20 cellular contexts compared by ENCODE assay signal in the genomic region with DNA sequence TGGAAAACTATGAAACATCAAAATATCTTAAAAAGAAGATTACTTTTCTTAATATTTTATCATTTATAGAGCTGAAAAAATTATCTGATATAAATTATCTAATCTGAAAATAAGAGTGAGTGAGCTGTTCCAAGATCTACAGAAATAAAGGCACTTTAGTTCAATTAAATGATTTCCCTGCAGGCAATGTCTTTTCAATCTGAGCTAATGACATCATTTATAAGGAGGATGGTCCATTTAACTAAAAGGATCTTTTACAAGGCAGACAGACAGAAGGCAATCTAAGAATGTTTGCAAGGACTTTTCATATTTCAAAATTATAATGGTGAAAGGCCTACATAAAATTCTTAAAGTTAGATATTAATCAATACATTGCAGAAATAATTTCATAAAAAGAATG.
DNase-seq lines count a peak whose midpoint lies in the region; ATAC-seq, FAIRE-seq and TF ChIP-seq lines count a peak whose summit lies in the region.
"Had no signal": no experiment of that assay in that cellular context is flagged by ENCODE, and none has a peak within 500 bp of the region (broad histone marks: within the 10 kb centered on the region; RNA-seq: fewer than 3 reads in every experiment).

No MANE protein-coding gene starts in this region.

- H3K4me3 ChIP-seq in SK-N-SH (ENCODE audit: low read depth in 2 of 2, low read length in 1 of 2) = no peak overlapping the region
- H3K4me3 ChIP-seq in HEK293 (ENCODE audit: low read depth, low read length) = no peak overlapping the region
- no peak overlapping the region for H3K4me3 ChIP-seq in small intestine (ENCODE audit: low read depth in 1 of 2, low read length in 2 of 2)
- H3K4me3 ChIP-seq in sigmoid colon = no peak overlapping the region
- H3K4me3 ChIP-seq: BLaER1 treated with 17β-estradiol and CSF1 and Interleukin-3, amounts not matched to agents 10 nM and 100 nM had no signal

- FAIRE-seq in colon (lab: Jason Lieb, UNC) (peak; percentile 31), small intestine (lab: Jason Lieb, UNC) (peak; percentile 36)
- FAIRE-seq: D721Med had no signal

- H3K79me2 ChIP-seq in SK-N-SH (ENCODE audit: insufficient read depth) = no peaks in the 10 kb centered on the region

- H4K20me1 ChIP-seq in SK-N-SH (ENCODE audit: insufficient read depth) = no peaks in the 10 kb centered on the region
- H4K20me1 ChIP-seq: BLaER1 treated with 17β-estradiol and CSF1 and Interleukin-3, amounts not matched to agents 10 nM and 100 nM had no signal

- CTCF ChIA-PET in SK-N-SH (lab: Yijun Ruan, JAX) = interaction anchor here (0.5 to 2.7 kb wide), 3 partner anchors 12 to 334 kb away, joined by 3 to 12 read pairs (median 3); no protein-coding TSS in a partner anchor
- CTCF ChIA-PET in HEK293 (lab: Yijun Ruan, JAX) = interaction anchor here (0.6 to 0.9 kb wide), 2 partner anchors 111 to 616 kb away, joined by 3 to 4 read pairs; no protein-coding TSS in a partner anchor

- in situ Hi-C loops in ACHN (cut with HindIII; ENCODE audit: low pct_ligation_motif_present, low pct_unique_long_range_greater_than_20kb, low sequenced_read_pairs) = no loop called here

- H3K36me3 ChIP-seq in SK-N-SH (replicated peaks in 1 of 2; ENCODE audit: control insufficient read depth in 1 of 2, insufficient read depth in 2 of 2, low read length in 1 of 2) = no peaks in the 10 kb centered on the region
- no peaks in the 10 kb centered on the region for H3K36me3 ChIP-seq in HEK293 (ENCODE audit: control insufficient read depth in 2 of 2, insufficient read depth in 1 of 2, low read length in 2 of 2)
- no peaks in the 10 kb centered on the region for H3K36me3 ChIP-seq in small intestine (ENCODE audit: control insufficient read depth in 2 of 2, insufficient read depth in 2 of 2, low read length in 2 of 2)
- H3K36me3 ChIP-seq in sigmoid colon = no peaks in the 10 kb centered on the region
- H3K36me3 ChIP-seq: BLaER1 treated with 17β-estradiol and CSF1 and Interleukin-3, amounts not matched to agents 10 nM and 100 nM had no signal

- TF ChIP-seq EP300 in SK-N-SH (IDR thresholded peaks at IDR 0.05; ENCODE audit: borderline replicate concordance in 1 of 2, low read depth in 1 of 2, low read length in 1 of 2) = no peak
- no peak for TF ChIP-seq EP300 in sigmoid colon (IDR thresholded peaks at IDR 0.05)

- no peaks in the 10 kb centered on the region for H3K9me2 ChIP-seq in SK-N-SH

- H3K4me2 ChIP-seq in SK-N-SH = no peak overlapping the region
- H3K4me2 ChIP-seq: BLaER1 treated with 17β-estradiol and CSF1 and Interleukin-3, amounts not matched to agents 10 nM and 100 nM; KMS-11 had no signal

- no peaks in the 10 kb centered on the region for H3K27me3 ChIP-seq in SK-N-SH (ENCODE audit: insufficient read depth)
- no peaks in the 10 kb centered on the region for H3K27me3 ChIP-seq in small intestine (ENCODE audit: control insufficient read depth in 2 of 2, insufficient read depth in 2 of 2, low read length in 2 of 2)
- no peaks in the 10 kb centered on the region for H3K27me3 ChIP-seq in sigmoid colon
- H3K27me3 ChIP-seq: BLaER1 treated with 17β-estradiol and CSF1 and Interleukin-3, amounts not matched to agents 10 nM and 100 nM had no signal

- intact Hi-C loops in sigmoid colon (cut with DNase I) = no loop called here

- H3K27ac ChIP-seq in SK-N-SH (ENCODE audit: low read depth in 2 of 2, low read length in 1 of 2) (no peak overlapping the region), HEK293 (ENCODE audit: extremely low read depth, low read depth, low read length) (no peak overlapping the region), small intestine (ENCODE audit: low read depth in 1 of 2, low read length in 1 of 2) (no peak overlapping the region), sigmoid colon (no peak overlapping the region)
- H3K27ac ChIP-seq: BLaER1 treated with 17β-estradiol and CSF1 and Interleukin-3, amounts not matched to agents 10 nM and 100 nM; HL-60; KMS-11 had no signal

- DNase-seq in SK-N-SH = no peak
- no peak for DNase-seq in small intestine
- no peak for DNase-seq in ACHN
- DNase-seq in sigmoid colon = no peak
- DNase-seq in activated CD8-positive, alpha-beta memory T cell treated with anti-CD3 and anti-CD28 coated beads for 24 hours = no peak
- DNase-seq: Caco-2; CD8-positive, alpha-beta memory T cell; DMS153; DMS79; GF-D8; GOT3; H7 had no signal

- POLR2A ChIA-PET in SK-N-SH (lab: Yijun Ruan, JAX) = no interaction called here
- POLR2A ChIA-PET in HEK293 (lab: Yijun Ruan, JAX) = no interaction called here

- TF ChIP-seq CTCF in SK-N-SH (IDR thresholded peaks at IDR 0.05) = no peak
- no peak for TF ChIP-seq CTCF in HEK293 (tag by site-specific recombination; IDR thresholded peaks at IDR 0.05)
- no peak for TF ChIP-seq CTCF in sigmoid colon (IDR thresholded peaks at IDR 0.05)

- no peaks in the 10 kb centered on the region for H3F3A ChIP-seq in SK-N-SH (replicated peaks; ENCODE audit: insufficient read depth)

- TF ChIP-seq POLR2A in sigmoid colon (IDR thresholded peaks at IDR 0.05) = no peak

- H3K9me3 ChIP-seq in SK-N-SH (no peaks in the 10 kb centered on the region), HEK293 (ENCODE audit: control insufficient read depth, insufficient read depth, low read depth, low read length) (no peaks in the 10 kb centered on the region), small intestine (ENCODE audit: control insufficient read depth, low read depth) (no peaks in the 10 kb centered on the region), sigmoid colon (no peaks in the 10 kb centered on the region)
- H3K9me3 ChIP-seq: BLaER1 treated with 17β-estradiol and CSF1 and Interleukin-3, amounts not matched to agents 10 nM and 100 nM; Caco-2 had no signal

- no peak overlapping the region for H2AFZ ChIP-seq in SK-N-SH (ENCODE audit: low read depth)

- peaks cover 0 to 3% of the 10 kb centered on the region in 2 experiments; a peak in 2 of 4 replicates for H3K4me1 ChIP-seq in SK-N-SH (ENCODE audit: control insufficient read depth in 1 of 2, insufficient read depth in 2 of 2, low read depth in 1 of 2, low read length in 1 of 2)
- H3K4me1 ChIP-seq in HEK293 (ENCODE audit: control insufficient read depth, insufficient read depth, low read length) = peaks cover 15% of the 10 kb centered on the region
- no peaks in the 10 kb centered on the region for H3K4me1 ChIP-seq in small intestine (ENCODE audit: control insufficient read depth in 2 of 2, insufficient read depth in 1 of 2, low read depth in 1 of 2, low read length in 1 of 2)
- no peaks in the 10 kb centered on the region for H3K4me1 ChIP-seq in sigmoid colon
- H3K4me1 ChIP-seq: BLaER1 treated with 17β-estradiol and CSF1 and Interleukin-3, amounts not matched to agents 10 nM and 100 nM; Caco-2 had no signal

- TF ChIP-seq RAD21 in SK-N-SH (IDR thresholded peaks at IDR 0.05; ENCODE audit: low read length) = no peak

- no peak for ATAC-seq in SK-N-SH treated with all-trans-retinoic acid at 6 μM for 48 hours
- ATAC-seq: HCT116 had no signal

- no peak overlapping the region for H3K9ac ChIP-seq in SK-N-SH
- H3K9ac ChIP-seq: BLaER1 treated with 17β-estradiol and CSF1 and Interleukin-3, amounts not matched to agents 10 nM and 100 nM; KMS-11 had no signal

TF ChIP-seq in SK-N-SH treated with all-trans-retinoic acid at 6 μM for 48 hours, 23 proteins besides CTCF, POLR2A, EP300 and RAD21 (continues in another document):
- TF ChIP-seq ISL1 (CRISPR knock-in tag; IDR thresholded peaks at IDR 0.05) = peak; percentile 50
- 0 out of 2 replicates have a peak, but pooled peaks have one; percentile 14 for TF ChIP-seq CREB5 (CRISPR knock-in tag; IDR thresholded peaks at IDR 0.05; ENCODE audit: low read depth)
- TF ChIP-seq SNAI2 (CRISPR knock-in tag; IDR thresholded peaks at IDR 0.05) = no peak

TF ChIP-seq in SK-N-SH, 30 proteins besides CTCF, POLR2A, EP300 and RAD21 (continues in another document):
- no peak for TF ChIP-seq RXRA (IDR thresholded peaks at IDR 0.05; ENCODE audit: borderline replicate concordance, low read depth)
- no peak for TF ChIP-seq MXI1 (IDR thresholded peaks at IDR 0.05; ENCODE audit: low read depth, low read length)
- no peak for TF ChIP-seq EZH2phosphoT487 (IDR thresholded peaks at IDR 0.05; ENCODE audit: borderline replicate concordance, low read depth)
- no peak for TF ChIP-seq SIN3A (IDR thresholded peaks at IDR 0.05; ENCODE audit: borderline replicate concordance, low read depth, low read length)
- no peak for TF ChIP-seq YY1 (IDR thresholded peaks at IDR 0.05; ENCODE audit: low read depth)

TF ChIP-seq in HEK293, 187 proteins besides CTCF, POLR2A, EP300 and RAD21:
- TF ChIP-seq, protein P1, sequence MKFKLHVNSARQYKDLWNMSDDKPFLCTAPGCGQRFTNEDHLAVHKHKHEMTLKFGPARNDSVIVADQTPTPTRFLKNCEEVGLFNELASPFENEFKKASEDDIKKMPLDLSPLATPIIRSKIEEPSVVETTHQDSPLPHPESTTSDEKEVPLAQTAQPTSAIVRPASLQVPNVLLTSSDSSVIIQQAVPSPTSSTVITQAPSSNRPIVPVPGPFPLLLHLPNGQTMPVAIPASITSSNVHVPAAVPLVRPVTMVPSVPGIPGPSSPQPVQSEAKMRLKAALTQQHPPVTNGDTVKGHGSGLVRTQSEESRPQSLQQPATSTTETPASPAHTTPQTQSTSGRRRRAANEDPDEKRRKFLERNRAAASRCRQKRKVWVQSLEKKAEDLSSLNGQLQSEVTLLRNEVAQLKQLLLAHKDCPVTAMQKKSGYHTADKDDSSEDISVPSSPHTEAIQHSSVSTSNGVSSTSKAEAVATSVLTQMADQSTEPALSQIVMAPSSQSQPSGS (tag by site-specific recombination; IDR thresholded peaks at IDR 0.05; ENCODE audit: low read depth) = peak; percentile 76
- no peak for TF ChIP-seq SP7 (tag by site-specific recombination; IDR thresholded peaks at IDR 0.05)
- TF ChIP-seq ZNF76 (tag by site-specific recombination; IDR thresholded peaks at IDR 0.05; ENCODE audit: borderline replicate concordance, low read depth) = no peak
- no peak for TF ChIP-seq ZSCAN5A (tag by site-specific recombination; IDR thresholded peaks at IDR 0.05)
- TF ChIP-seq ZNF521 (tag by site-specific recombination; IDR thresholded peaks at IDR 0.05) = no peak
TF ChIP-seq in HEK293: peak in this region for 1.
